ENCODE assay signal across 9 cellular contexts in the genomic region with DNA sequence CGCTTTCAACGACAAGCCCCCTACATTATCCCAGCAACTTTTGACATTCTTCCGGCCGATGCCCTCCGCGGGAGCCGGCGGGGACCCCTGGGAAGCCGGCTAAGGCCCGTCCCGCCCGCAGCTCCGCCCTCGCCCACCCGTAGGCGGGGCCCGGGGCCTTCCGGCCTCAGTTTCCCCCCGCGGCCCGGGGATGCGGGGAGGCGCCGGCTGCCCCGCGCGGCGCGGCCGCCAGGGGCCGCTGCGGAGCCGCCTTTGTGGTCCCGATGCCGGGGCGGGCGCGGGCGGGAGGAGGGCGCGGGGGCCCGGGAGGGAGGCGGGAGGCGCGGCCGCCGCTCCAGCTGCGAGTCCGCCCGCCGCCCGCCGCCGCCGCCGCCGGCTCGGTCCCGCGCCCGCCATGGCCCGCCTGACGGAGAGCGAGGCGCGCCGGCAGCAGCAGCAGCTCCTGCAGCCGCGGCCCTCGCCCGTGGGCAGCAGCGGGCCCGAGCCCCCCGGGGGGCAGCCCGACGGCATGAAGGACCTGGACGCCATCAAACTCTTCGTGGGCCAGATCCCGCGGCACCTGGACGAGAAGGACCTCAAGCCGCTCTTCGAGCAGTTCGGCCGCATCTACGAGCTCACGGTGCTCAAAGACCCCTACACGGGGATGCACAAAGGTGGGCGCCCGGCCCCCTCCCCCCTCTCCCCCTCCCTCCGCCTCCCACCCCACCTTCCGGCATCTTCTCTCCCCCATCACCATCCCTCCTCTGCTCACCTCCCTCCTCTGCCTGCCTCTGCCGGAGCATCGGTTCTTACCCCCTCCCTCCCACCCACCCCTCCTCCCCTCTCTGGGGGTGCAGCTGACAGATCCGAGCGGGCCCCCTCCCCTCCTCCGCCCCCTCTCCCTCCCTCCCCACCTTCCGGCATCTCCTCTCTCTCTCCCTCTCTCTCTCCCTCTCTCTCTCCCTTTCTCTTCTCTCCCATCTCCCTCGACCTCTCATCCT. TPM values are rescaled to one million over a fixed set of nuclear protein-coding genes. Genes with fewer than 3 reads are reported as not detected.
A peak's percentile ranks its signal among the peaks of the same experiment; 100 is the strongest.
DNase-seq lines count a peak whose midpoint lies in the region; ATAC-seq, FAIRE-seq and TF ChIP-seq lines count a peak whose summit lies in the region.
"Had no signal": no experiment of that assay in that cellular context is flagged by ENCODE, and none has a peak within 500 bp of the region (broad histone marks: within the 10 kb centered on the region; RNA-seq: fewer than 3 reads in every experiment).

CELF5 (plus strand) TSS at position 316 of the 980 bp plus-strand sequence; CDS start at position 395, 79 bp downstream.

- WGBS in ovary, 3 donors: 1 to 2% (median 1%) methylated on average over 48 to 98 of the region's 99 CpGs
- WGBS in upper lobe of left lung, 2 donors: 1 to 7% methylated on average over 10 to 14 of the region's 99 CpGs

- intact Hi-C loops in ovary (cut with DNase I): no loop called here

- peak; percentile 79 for DNase-seq in GM12892 (ENCODE audit: insufficient read length)
- DNase-seq in NCI-H510A (lab: John Stamatoyannopoulos, UW): peak; percentile 35
- peak; percentile 66 to 70 for DNase-seq in activated T-cell treated with anti-CD3 and anti-CD28 coated beads, Interleukin-2, amount 50 U/mL, for 48 hours
- no peak for DNase-seq in fibroblast of the aortic adventitia (ENCODE audit: low read depth)
- peak; percentile 49 to 77 (median 59) for DNase-seq in ovary
- DNase-seq in upper lobe of left lung: peak; percentile 42 to 93
- no peak for DNase-seq in NCI-H1694 treated with DMSO at 0.1 percent for 48 hours (lab: John Stamatoyannopoulos, UW)

- H3K9me3 ChIP-seq in ovary (no peaks in the 10 kb centered on the region), upper lobe of left lung (no peaks in the 10 kb centered on the region)

- TF ChIP-seq POLR2A in GM12892 (IDR thresholded peaks at IDR 0.05; ENCODE audit: low read depth, low read length) (no peak), ovary (IDR thresholded peaks at IDR 0.05) (no peak), upper lobe of left lung (IDR thresholded peaks at IDR 0.05) (no peak)

- TF ChIP-seq CTCF in fibroblast of the aortic adventitia (IDR thresholded peaks at IDR 0.05; ENCODE audit: insufficient read depth, low read length) (peak; percentile 28), ovary (IDR thresholded peaks at IDR 0.05) (peak in 2 of 3 donors; percentile 51 to 57), upper lobe of left lung (IDR thresholded peaks at IDR 0.05) (peak; percentile 53 to 79 (median 70))

- peak; percentile 57 for FAIRE-seq in GM12892 (lab: Jason Lieb, UNC)
- FAIRE-seq: colon had no signal

- H3K36me3 ChIP-seq in ovary (no peaks in the 10 kb centered on the region), upper lobe of left lung (no peaks in the 10 kb centered on the region)

- H3K27ac ChIP-seq in ovary (no peak within 1 kb of the TSS), upper lobe of left lung (no peak within 1 kb of the TSS)

- TF ChIP-seq EP300 in ovary (IDR thresholded peaks at IDR 0.05): no peak
- TF ChIP-seq EP300 in upper lobe of left lung (IDR thresholded peaks at IDR 0.05): no peak

- peak within 1 kb of the TSS; percentile 22 for H3K4me3 ChIP-seq in fibroblast of the aortic adventitia (ENCODE audit: low read depth, low read length)
- no peak within 1 kb of the TSS for H3K4me3 ChIP-seq in ovary
- peak within 1 kb of the TSS in 3 of 4 donors; percentile 17 to 32 (median 25) for H3K4me3 ChIP-seq in upper lobe of left lung

- peak in 1 of 2 donors; percentile 84 for ATAC-seq in upper lobe of left lung (ENCODE audit: low FRiP score in 2 of 2)
- ATAC-seq in GM21619 (IDR thresholded peaks at IDR 0.05; ENCODE audit: unreplicated experiment): no peak

- H3K4me1 ChIP-seq in ovary (ENCODE audit: insufficient read depth): no peaks in the 10 kb centered on the region
- H3K4me1 ChIP-seq in upper lobe of left lung: peaks cover 2 to 19% (median 3%) of the 10 kb centered on the region in 4 donors

- H3K27me3 ChIP-seq in ovary (no peaks in the 10 kb centered on the region), upper lobe of left lung (peaks cover 0 to 25% (median 11%) of the 10 kb centered on the region in 4 donors)

RNA-seq across cellular contexts. Expression of gene CELF5, which starts in this region (rescaled TPM):
- not detected for polyA plus RNA-seq in GM12892 (2012; ENCODE audit: missing spikeins)
- not detected in 2 replicates for total RNA-seq in fibroblast of the aortic adventitia (ENCODE audit: low replicate concordance)
- total RNA-seq in ovary: 1 to 10 TPM; 1.3 to 6.4 (median 4.4) TPM
- 1 to 10 TPM; 2.4 to 2.8 TPM for polyA plus RNA-seq in ovary
- total RNA-seq in upper lobe of left lung: under 1 TPM in 2 of 6 donors, not detected in 4; 0.49 to 0.76 TPM

Comparison
In these comparisons a context has a peak if more than half of its experiments do, and no peak if none do; other contexts are left out.
1. Peak in DNase-seq and H3K4me3 ChIP-seq in upper lobe of left lung; RNA of the gene not detected or under 1 TPM.
2. DNase-seq: peak in GM12892 (single experiment), NCI-H510A (single experiment), activated T-cell treated with anti-CD3 and anti-CD28 coated beads, Interleukin-2, amount 50 U/mL, for 48 hours (2 of 2) and ovary (5 of 5); none in fibroblast of the aortic adventitia (single experiment) and NCI-H1694 treated with DMSO at 0.1 percent for 48 hours (single experiment).
3. Peak in every context shown above with its lines, with median percentiles within 50 percentile points of each other: CTCF ChIP-seq.